ENCODE assay signal across 20 cellular contexts in the genomic region with DNA sequence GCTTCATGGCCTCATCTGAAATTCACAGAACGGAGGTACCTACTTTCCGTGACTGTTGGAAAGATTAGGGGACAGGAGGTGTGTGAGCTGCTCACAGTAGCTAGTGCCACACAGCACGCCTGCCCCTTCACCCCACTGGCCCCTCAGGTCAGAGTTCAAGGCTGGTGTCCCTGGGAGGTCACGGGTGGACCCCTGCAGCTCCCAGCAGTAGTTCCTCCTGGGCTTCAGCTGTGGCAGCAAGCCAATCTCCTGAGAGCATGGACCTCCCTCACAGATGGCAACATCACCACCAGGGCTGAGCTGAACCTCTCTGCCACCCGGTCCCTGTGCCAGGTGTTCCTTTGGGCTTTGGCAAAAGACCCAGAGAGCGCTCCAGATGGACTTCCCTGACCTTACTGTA. TPM values are rescaled to one million over a fixed set of nuclear protein-coding genes. Genes with fewer than 3 reads are reported as not detected.
DNase-seq lines count a peak whose midpoint lies in the region; ATAC-seq, FAIRE-seq and TF ChIP-seq lines count a peak whose summit lies in the region.
"Had no signal": no experiment of that assay in that cellular context is flagged by ENCODE, and none has a peak within 500 bp of the region (broad histone marks: within the 10 kb centered on the region; RNA-seq: fewer than 3 reads in every experiment).

No MANE protein-coding gene starts in this region.

- no peak overlapping the region for H4K8ac ChIP-seq in IMR-90 (ENCODE audit: low read depth in 2 of 2, low read length in 2 of 2)

- H2BK15ac ChIP-seq in IMR-90 (ENCODE audit: low read depth, low read length): no peak overlapping the region

- H3K14ac ChIP-seq in IMR-90 (replicated peaks; ENCODE audit: low read depth, low read length): no peak overlapping the region

- H2BK20ac ChIP-seq in IMR-90 (ENCODE audit: low read depth, low read length): no peak overlapping the region

- no peak overlapping the region for H2AK9ac ChIP-seq in IMR-90 (replicated peaks; ENCODE audit: low read depth, low read length, poor library complexity)

- no peak overlapping the region for H3K27ac Mint-ChIP-seq in activated naive CD4-positive, alpha-beta T cell treated with anti-CD3 and anti-CD28 coated beads for 36 hours
- no peak overlapping the region for H3K27ac Mint-ChIP-seq in activated naive CD4-positive, alpha-beta T cell treated with anti-CD3 and anti-CD28 coated beads, Interleukin-2, amount 50 U/mL, for 72 hours
- peak overlapping the region; percentile 90 for H3K27ac Mint-ChIP-seq in activated naive CD8-positive, alpha-beta T cell treated with anti-CD3 and anti-CD28 coated beads, Interleukin-2, amount 50 U/mL, for 24 hours

- intact Hi-C loops in activated naive CD4-positive, alpha-beta T cell treated with anti-CD3 and anti-CD28 coated beads for 36 hours (cut with micrococcal nuclease): no loop called here
- intact Hi-C loops in IMR-90 (cut with micrococcal nuclease): loop anchor here (5.0 kb wide), 1 partner anchor 135 kb away; a partner anchor contains a TSS

- no peaks in the 10 kb centered on the region for H3K27me3 Mint-ChIP-seq in activated naive CD4-positive, alpha-beta T cell treated with anti-CD3 and anti-CD28 coated beads for 36 hours (ENCODE audit: low read depth)
- no peaks in the 10 kb centered on the region for H3K27me3 Mint-ChIP-seq in activated naive CD8-positive, alpha-beta T cell treated with anti-CD3 and anti-CD28 coated beads, Interleukin-2, amount 50 U/mL, for 24 hours

- no peak overlapping the region for H2BK120ac ChIP-seq in IMR-90 (ENCODE audit: low read depth, low read length)

- no peak overlapping the region for H3K23ac ChIP-seq in IMR-90 (ENCODE audit: low read depth, low read length)

- H3K4me1 Mint-ChIP-seq in activated naive CD4-positive, alpha-beta T cell treated with anti-CD3 and anti-CD28 coated beads for 36 hours (ENCODE audit: low read depth): peaks cover 29% of the 10 kb centered on the region
- peaks cover 15% of the 10 kb centered on the region for H3K4me1 Mint-ChIP-seq in activated naive CD8-positive, alpha-beta T cell treated with anti-CD3 and anti-CD28 coated beads, Interleukin-2, amount 50 U/mL, for 24 hours

- dilution Hi-C loops in IMR-90 (cut with HindIII; ENCODE audit: low sequenced_read_pairs, unreplicated experiment): no loop called here

- peaks cover 8% of the 10 kb centered on the region for H3K36me3 Mint-ChIP-seq in activated naive CD4-positive, alpha-beta T cell treated with anti-CD3 and anti-CD28 coated beads for 36 hours (ENCODE audit: low read depth)
- peaks cover 13 to 16% of the 10 kb centered on the region in 2 donors for H3K36me3 Mint-ChIP-seq in activated naive CD4-positive, alpha-beta T cell treated with anti-CD3 and anti-CD28 coated beads, Interleukin-2, amount 50 U/mL, for 72 hours
- H3K36me3 Mint-ChIP-seq in activated naive CD8-positive, alpha-beta T cell treated with anti-CD3 and anti-CD28 coated beads, Interleukin-2, amount 50 U/mL, for 24 hours (ENCODE audit: low read depth): peaks cover 9% of the 10 kb centered on the region

- H3K9me2 ChIP-seq in hepatocyte (replicated peaks; ENCODE audit: insufficient read depth): no peaks in the 10 kb centered on the region

- no peak overlapping the region for H4K5ac ChIP-seq in IMR-90 (ENCODE audit: low read depth, low read length)

- no peak for ATAC-seq in activated naive CD4-positive, alpha-beta T cell treated with anti-CD3 and anti-CD28 coated beads, Interleukin-2, amount 50 U/mL, for 72 hours
- ATAC-seq in IMR-90 (ENCODE audit: low read depth): no peak
- no peak for ATAC-seq in activated naive CD8-positive, alpha-beta T cell treated with anti-CD3 and anti-CD28 coated beads, Interleukin-2, amount 50 U/mL, for 24 hours
- ATAC-seq: sciatic nerve had no signal

- H3K9ac ChIP-seq in IMR-90 (ENCODE audit: low read depth, low read length): no peak overlapping the region

- H3K4me2 ChIP-seq in IMR-90 (ENCODE audit: low read depth, low read length) (no peak overlapping the region), osteoblast (ENCODE audit: insufficient read depth, low read length) (peak overlapping the region; percentile 81), hepatocyte (no peak overlapping the region)

- peaks cover 4 to 41% of the 10 kb centered on the region in 2 experiments for H3K79me1 ChIP-seq in IMR-90 (ENCODE audit: low read depth in 1 of 2, low read length in 2 of 2)

- 88% methylated on average over 3 of the region's 6 CpGs; no CpG with 5 or more reads in 1 of the 2 experiments for WGBS in IMR-90 (ENCODE audit: extremely low coverage in 2 of 2, insufficient read length in 1 of 2), 2 experiments
- WGBS in hepatocyte (ENCODE audit: low lambda C conversion rate, missing lambda C conversion rate): 84% methylated on average over 6 of the region's 6 CpGs

- H3K9me1 ChIP-seq in IMR-90 (ENCODE audit: insufficient read depth, low read length): peaks cover 6% of the 10 kb centered on the region; the same call in 1 of the 2 replicates

- H3K9me3 Mint-ChIP-seq in activated naive CD4-positive, alpha-beta T cell treated with anti-CD3 and anti-CD28 coated beads for 36 hours: no peaks in the 10 kb centered on the region
- no peaks in the 10 kb centered on the region for H3K9me3 Mint-ChIP-seq in activated naive CD4-positive, alpha-beta T cell treated with anti-CD3 and anti-CD28 coated beads, Interleukin-2, amount 50 U/mL, for 72 hours
- no peaks in the 10 kb centered on the region for H3K9me3 Mint-ChIP-seq in activated naive CD8-positive, alpha-beta T cell treated with anti-CD3 and anti-CD28 coated beads, Interleukin-2, amount 50 U/mL, for 24 hours

- peaks cover 71% of the 10 kb centered on the region for H3K79me2 ChIP-seq in osteoblast (ENCODE audit: insufficient read depth, low read length)
- H3K79me2 ChIP-seq in hepatocyte: peaks cover 37% of the 10 kb centered on the region

- H4K20me1 ChIP-seq in IMR-90 (ENCODE audit: insufficient read depth, low read length) (0 out of 2 replicates have a peak, but pooled peaks cover 6% of the 10 kb centered on the region), osteoblast (ENCODE audit: insufficient read depth, low read length) (peaks cover 29% of the 10 kb centered on the region), hepatocyte (ENCODE audit: insufficient read depth, poor library complexity, severe bottlenecking) (no peaks in the 10 kb centered on the region)

- no peak overlapping the region for H3K4ac ChIP-seq in IMR-90 (ENCODE audit: low read depth, low read length)

- POLR2A ChIA-PET in IMR-90 (lab: Charles Lee; ENCODE audit: unreplicated experiment): no interaction called here

- no peak for TF ChIP-seq RAD21 in IMR-90 (IDR thresholded peaks at IDR 0.05; ENCODE audit: low read length)

- no peak for TF ChIP-seq CTCF in IMR-90 (conservative IDR thresholded peaks at IDR 0.05; ENCODE audit: low read depth, low read length)
- TF ChIP-seq CTCF in osteoblast (IDR thresholded peaks at IDR 0.05; ENCODE audit: extremely low read depth, low read depth, low read length): no peak
- no peak for TF ChIP-seq CTCF in hepatocyte (IDR thresholded peaks at IDR 0.05; ENCODE audit: poor library complexity)

- no peak overlapping the region for H4K91ac ChIP-seq in IMR-90 (ENCODE audit: insufficient read depth, low read depth, low read length)

- H3K9me3 ChIP-seq in IMR-90 (ENCODE audit: control insufficient read depth, insufficient read depth, low read length) (no peaks in the 10 kb centered on the region; the same call in 1 of the 2 replicates), osteoblast (ENCODE audit: low read depth, low read length) (no peaks in the 10 kb centered on the region), hepatocyte (ENCODE audit: low read depth) (no peaks in the 10 kb centered on the region)
- H3K9me3 ChIP-seq: transverse colon had no signal

- BruUV-seq in IMR-90 (replicated peaks; lab: Mats Ljungman, UMichigan): no TSS peak

- FAIRE-seq in frontal cortex (lab: Jason Lieb, UNC): no peak

- no peak overlapping the region for H3K4me3 ChIP-seq in IMR-90 (ENCODE audit: insufficient read depth, low read depth, low read length)
- H3K4me3 ChIP-seq in osteoblast (ENCODE audit: insufficient read depth, low read length): no peak overlapping the region
- H3K4me3 ChIP-seq in hepatocyte: no peak overlapping the region
- H3K4me3 ChIP-seq: lung had no signal

- peak overlapping the region; percentile 13 for H2AK5ac ChIP-seq in IMR-90 (ENCODE audit: low read depth, low read length)

- H3K4me1 ChIP-seq in IMR-90 (ENCODE audit: control insufficient read depth, insufficient read depth, low read length) (peaks cover 4% of the 10 kb centered on the region; the same call in 1 of the 2 replicates), osteoblast (ENCODE audit: insufficient read depth, low read length) (peaks cover 13% of the 10 kb centered on the region), hepatocyte (ENCODE audit: insufficient read depth) (peaks cover 9% of the 10 kb centered on the region)

- H2AFZ ChIP-seq in IMR-90 (replicated peaks; ENCODE audit: low read length, poor library complexity) (no peak overlapping the region), osteoblast (ENCODE audit: low read length) (no peak overlapping the region), hepatocyte (no peak overlapping the region)

- H3K27ac ChIP-seq in IMR-90 (ENCODE audit: insufficient read depth, low read length): no peak overlapping the region
- no peak overlapping the region for H3K27ac ChIP-seq in osteoblast (ENCODE audit: low read depth, low read length)
- no peak overlapping the region for H3K27ac ChIP-seq in hepatocyte

- no peak for DNase-seq in activated naive CD4-positive, alpha-beta T cell treated with anti-CD3 and anti-CD28 coated beads for 36 hours
- no peak for DNase-seq in activated naive CD4-positive, alpha-beta T cell treated with anti-CD3 and anti-CD28 coated beads, Interleukin-2, amount 50 U/mL, for 72 hours (ENCODE audit: low spot score in 2 of 2)
- DNase-seq in IMR-90 (no peak), osteoblast (ENCODE audit: insufficient read length, low spot score, missing footprints) (no peak), frontal cortex (ENCODE audit: low spot score in 2 of 2) (no peak), hepatocyte (ENCODE audit: low spot score) (no peak), GM19238 (ENCODE audit: insufficient read length, low spot score) (no peak)
- no peak for DNase-seq in activated naive CD8-positive, alpha-beta T cell treated with anti-CD3 and anti-CD28 coated beads, Interleukin-2, amount 50 U/mL, for 24 hours
- DNase-seq: activated CD4-positive, alpha-beta T cell treated with anti-CD3 and anti-CD28 coated beads, Interleukin-2, amount 50 U/mL, for 48 hours; activated gamma-delta T cell; DMS153; effector memory CD4-positive, alpha-beta T cell; GOT3; NCI-H1092; NCI-H2171; stimulated activated CD4-positive, alpha-beta T cell treated with anti-CD3 and anti-CD28 coated beads, Interleukin-4, amount 100 ng/mL, for 24 hours; T-helper 9 cell; transverse colon had no signal

- no peak overlapping the region for H3K18ac ChIP-seq in IMR-90 (ENCODE audit: low read depth, low read length)

- no peak for TF ChIP-seq POLR2A in IMR-90 (IDR thresholded peaks at IDR 0.05; ENCODE audit: low read depth, low read length)

- H2BK5ac ChIP-seq in IMR-90 (ENCODE audit: low read depth, low read length, poor library complexity, severe bottlenecking): no peak overlapping the region

- in situ Hi-C loops in IMR-90 (cut with MboI; ENCODE audit: low sequenced_read_pairs): no loop called here

- H3K56ac ChIP-seq in IMR-90 (ENCODE audit: extremely low read depth, insufficient read depth, low read length): no peak overlapping the region

- peak overlapping the region; percentile 94 for H3K4me3 Mint-ChIP-seq in activated naive CD4-positive, alpha-beta T cell treated with anti-CD3 and anti-CD28 coated beads for 36 hours
- peak overlapping the region; percentile 89 for H3K4me3 Mint-ChIP-seq in activated naive CD8-positive, alpha-beta T cell treated with anti-CD3 and anti-CD28 coated beads, Interleukin-2, amount 50 U/mL, for 24 hours

- H3K36me3 ChIP-seq in IMR-90 (ENCODE audit: control insufficient read depth, insufficient read depth, low read length): peaks cover 17% of the 10 kb centered on the region; the same call in 1 of the 2 replicates
- H3K36me3 ChIP-seq in osteoblast (ENCODE audit: insufficient read depth, low read length): peaks cover 4% of the 10 kb centered on the region
- no peaks in the 10 kb centered on the region for H3K36me3 ChIP-seq in hepatocyte (replicated peaks; ENCODE audit: insufficient read depth, low read depth)
- H3K36me3 ChIP-seq: transverse colon had no signal

- H3K27me3 ChIP-seq in IMR-90 (ENCODE audit: control insufficient read depth, insufficient read depth, low read length): no peaks in the 10 kb centered on the region
- no peaks in the 10 kb centered on the region for H3K27me3 ChIP-seq in osteoblast (ENCODE audit: insufficient read depth, low read length)
- no peaks in the 10 kb centered on the region for H3K27me3 ChIP-seq in hepatocyte
- H3K27me3 ChIP-seq: transverse colon had no signal

- CTCF ChIA-PET in activated naive CD4-positive, alpha-beta T cell treated with anti-CD3 and anti-CD28 coated beads for 36 hours (lab: Charles Lee): interaction anchor here (0.6 kb wide), 1 partner anchor 141 kb away, joined by 4 read pairs; no protein-coding TSS in a partner anchor
- CTCF ChIA-PET in IMR-90 (lab: Yijun Ruan, JAX): no interaction called here

RNA-seq across cellular contexts. Expression of a gene that starts 1.8 kb away (rescaled TPM):
- total RNA-seq in activated naive CD4-positive, alpha-beta T cell treated with anti-CD3 and anti-CD28 coated beads for 36 hours: 10 to 100 TPM; 46.3 to 49.9 TPM
- total RNA-seq in activated naive CD4-positive, alpha-beta T cell treated with anti-CD3 and anti-CD28 coated beads, Interleukin-2, amount 50 U/mL, for 72 hours: 10 to 100 TPM; 60.8 to 81.7 TPM
- total RNA-seq in IMR-90 (2012; rRNA removed): 75.8 and 79.4 TPM in 2 replicates
- polyA plus RNA-seq in IMR-90 (2012; rRNA removed): 85.7 and 95.0 TPM in 2 replicates
- 67.0 and 200 TPM in 2 replicates for polyA plus RNA-seq in IMR-90 (2012; cell fraction: cytosol; rRNA removed)
- 164 and 364 TPM in 2 replicates for polyA plus RNA-seq in IMR-90 (2012; cell fraction: nucleus; rRNA removed; ENCODE audit: low replicate concordance)
- 40.2 and 42.7 TPM in 2 replicates for total RNA-seq in osteoblast
- 49.7 TPM for total RNA-seq in frontal cortex
- 35.4 and 35.8 TPM in 2 replicates for total RNA-seq in hepatocyte
- polyA plus RNA-seq in hepatocyte: 60.0 and 74.3 TPM in 2 replicates

RNA-seq across cellular contexts. Expression of a gene that starts 2.1 kb away (rescaled TPM):
- 100 to 1,000 TPM; 148 to 152 TPM for total RNA-seq in activated naive CD4-positive, alpha-beta T cell treated with anti-CD3 and anti-CD28 coated beads for 36 hours
- 100 to 1,000 TPM; 142 to 156 TPM for total RNA-seq in activated naive CD4-positive, alpha-beta T cell treated with anti-CD3 and anti-CD28 coated beads, Interleukin-2, amount 50 U/mL, for 72 hours
- total RNA-seq in IMR-90 (2012; rRNA removed) (118 and 141 TPM in 2 replicates), osteoblast (156 and 172 TPM in 2 replicates), frontal cortex (84.4 TPM), hepatocyte (316 and 385 TPM in 2 replicates)
- polyA plus RNA-seq in IMR-90 (2012; rRNA removed) (480 and 481 TPM in 2 replicates), hepatocyte (665 and 693 TPM in 2 replicates)
- 329 and 598 TPM in 2 replicates for polyA plus RNA-seq in IMR-90 (2012; cell fraction: cytosol; rRNA removed)
- 171 and 243 TPM in 2 replicates for polyA plus RNA-seq in IMR-90 (2012; cell fraction: nucleus; rRNA removed; ENCODE audit: low replicate concordance)

RNA-seq across cellular contexts. Expression of a gene that starts 11.5 kb away (rescaled TPM):
- not detected for total RNA-seq in activated naive CD4-positive, alpha-beta T cell treated with anti-CD3 and anti-CD28 coated beads for 36 hours
- total RNA-seq in activated naive CD4-positive, alpha-beta T cell treated with anti-CD3 and anti-CD28 coated beads, Interleukin-2, amount 50 U/mL, for 72 hours: not detected
- 0.36 and 0.56 TPM in 2 replicates for total RNA-seq in IMR-90 (2012; rRNA removed)
- polyA plus RNA-seq in IMR-90 (2012; rRNA removed): 0.34 and 0.70 TPM in 2 replicates
- polyA plus RNA-seq in IMR-90 (2012; cell fraction: cytosol; rRNA removed): 0.32 and 1.1 TPM in 2 replicates
- 2.9 and 5.6 TPM in 2 replicates for polyA plus RNA-seq in IMR-90 (2012; cell fraction: nucleus; rRNA removed; ENCODE audit: low replicate concordance)
- total RNA-seq in osteoblast: 0.36 TPM in 1 of 2 replicates, not detected in the other
- under 0.01 TPM for total RNA-seq in frontal cortex
- 0.08 and 0.20 TPM in 2 replicates for total RNA-seq in hepatocyte
- 0.32 and 0.89 TPM in 2 replicates for polyA plus RNA-seq in hepatocyte

RNA-seq across cellular contexts. Expression of a gene that starts 28.3 kb away (rescaled TPM):
- total RNA-seq in activated naive CD4-positive, alpha-beta T cell treated with anti-CD3 and anti-CD28 coated beads for 36 hours: under 1 TPM; 0.05 to 0.44 TPM
- total RNA-seq in activated naive CD4-positive, alpha-beta T cell treated with anti-CD3 and anti-CD28 coated beads, Interleukin-2, amount 50 U/mL, for 72 hours: 1 to 10 TPM; 1.5 to 3.2 TPM
- total RNA-seq in IMR-90 (2012; rRNA removed) (0.36 and 1.7 TPM in 2 replicates), osteoblast (2.7 and 4.3 TPM in 2 replicates), frontal cortex (0.82 TPM), hepatocyte (0.27 and 1.4 TPM in 2 replicates)
- polyA plus RNA-seq in IMR-90 (2012; rRNA removed) (22.3 and 26.9 TPM in 2 replicates), hepatocyte (0.87 and 5.7 TPM in 2 replicates)
- polyA plus RNA-seq in IMR-90 (2012; cell fraction: cytosol; rRNA removed): 9.9 and 21.3 TPM in 2 replicates
- polyA plus RNA-seq in IMR-90 (2012; cell fraction: nucleus; rRNA removed; ENCODE audit: low replicate concordance): 117 and 388 TPM in 2 replicates

RNA-seq across cellular contexts. Expression of a gene that starts 38.0 kb away (rescaled TPM):
- 1 to 10 TPM in 1 of 2 experiments, under 1 TPM in 1; 0.83 to 1.0 TPM for total RNA-seq in activated naive CD4-positive, alpha-beta T cell treated with anti-CD3 and anti-CD28 coated beads for 36 hours
- total RNA-seq in activated naive CD4-positive, alpha-beta T cell treated with anti-CD3 and anti-CD28 coated beads, Interleukin-2, amount 50 U/mL, for 72 hours: 1 to 10 TPM; 1.2 to 2.5 TPM
- total RNA-seq in IMR-90 (2012; rRNA removed) (under 0.01 and 0.28 TPM in 2 replicates), osteoblast (under 0.01 TPM in 2 replicates), frontal cortex (165 TPM), hepatocyte (1.6 and 2.8 TPM in 2 replicates)
- polyA plus RNA-seq in IMR-90 (2012; rRNA removed) (0.34 and 0.38 TPM in 2 replicates), hepatocyte (0.59 and 1.4 TPM in 2 replicates)
- polyA plus RNA-seq in IMR-90 (2012; cell fraction: cytosol; rRNA removed): 0.21 and 0.30 TPM in 2 replicates
- polyA plus RNA-seq in IMR-90 (2012; cell fraction: nucleus; rRNA removed; ENCODE audit: low replicate concordance): 1.8 and 2.2 TPM in 2 replicates
